ENCODE assay signal across 33 cellular contexts in genomic region chr20:20554951-20555350, GRCh38.
"Had no signal": no experiment of that assay in that cellular context is flagged by ENCODE, and none has a peak within 500 bp of the region (broad histone marks: within the 10 kb centered on the region; RNA-seq: fewer than 3 reads in every experiment).

No MANE protein-coding gene starts in this region.

- H3K4me3 ChIP-seq: adrenal gland, ascending aorta, body of pancreas, breast epithelium, cardiac muscle cell had no signal

- ATAC-seq: activated naive CD4-positive, alpha-beta T cell treated with anti-CD3 and anti-CD28 coated beads, Interleukin-2, amount 50 U/mL, for 72 hours; activated naive CD8-positive, alpha-beta T cell treated with anti-CD3 and anti-CD28 coated beads, Interleukin-2, amount 50 U/mL, for 24 hours; activated T-cell treated with anti-CD3 and anti-CD28 coated beads, Interleukin-2, amount 50 U/mL, for 4 hours; activated T-cell treated with anti-CD3 and anti-CD28 coated beads, Interleukin-2, amount 50 U/mL, for 72 hours; activated T-helper 17 cell treated with anti-CD3 and anti-CD28 coated beads, Interleukin-2, amount 50 U/mL, for 72 hours; body of pancreas had no signal

- H3K27ac ChIP-seq: adrenal gland, ascending aorta, body of pancreas, brain microvascular endothelial cell, breast epithelium, cardiac muscle cell had no signal

- DNase-seq: activated effector memory CD4-positive, alpha-beta T cell treated with anti-CD3 and anti-CD28 coated beads, Interleukin-2, amount 50 U/mL, for 16 hours; activated effector memory CD4-positive, alpha-beta T cell treated with Interleukin-2 at 50 U/mL for 16 hours; activated gamma-delta T cell; activated gamma-delta T cell treated with Interleukin-2 at 50 U/mL for 16 hours; activated naive CD4-positive, alpha-beta T cell; activated naive CD4-positive, alpha-beta T cell treated with anti-CD3 and anti-CD28 coated beads for 36 hours; activated naive CD4-positive, alpha-beta T cell treated with anti-CD3 and anti-CD28 coated beads, Interleukin-2, amount 10 ng/mL, durations not matched to agents 7 days and 5 days; activated naive CD4-positive, alpha-beta T cell treated with anti-CD3 and anti-CD28 coated beads, Interleukin-2, amount 50 U/mL, for 16 hours; activated naive CD4-positive, alpha-beta T cell treated with Interleukin-2 at 50 U/mL for 16 hours; activated naive CD8-positive, alpha-beta T cell treated with anti-CD3 and anti-CD28 coated beads for 36 hours; activated naive CD8-positive, alpha-beta T cell treated with anti-CD3 and anti-CD28 coated beads, Interleukin-2, amount 10 ng/mL, durations not matched to agents 7 days and 5 days; activated naive CD8-positive, alpha-beta T cell treated with anti-CD3 and anti-CD28 coated beads, Interleukin-2, amount 50 U/mL, for 24 hours; activated T-cell treated with anti-CD3 and anti-CD28 coated beads, Interleukin-2, amount 50 U/mL, for 24 hours; activated T-cell treated with anti-CD3 and anti-CD28 coated beads, Interleukin-2, amount 50 U/mL, for 4 hours; activated T-cell treated with anti-CD3 and anti-CD28 coated beads, Interleukin-2, amount 50 U/mL, for 48 hours; activated T-cell treated with anti-CD3 and anti-CD28 coated beads, Interleukin-2, amount 50 U/mL, for 72 hours; adrenal gland; amniotic stem cell; amygdala; anterior cingulate cortex; aorta; body of pancreas; brain microvascular endothelial cell; caudate nucleus; central memory CD4-positive, alpha-beta T cell; cerebellar nuclear complex had no signal

- H3K36me3 ChIP-seq: adrenal gland, brain microvascular endothelial cell, breast epithelium, cardiac muscle cell had no signal

- H3K9me3 ChIP-seq: adrenal gland, ascending aorta, body of pancreas had no signal

- FAIRE-seq: astrocyte, bronchial epithelial cell had no signal

- H3K27me3 ChIP-seq: adrenal gland, ascending aorta, body of pancreas, brain microvascular endothelial cell, breast epithelium, cardiac muscle cell had no signal

- H3K4me1 ChIP-seq: adrenal gland, ascending aorta, breast epithelium had no signal
